Comparison of ENCODE assay signal across 9 cellular contexts in genomic region chr11:112279901-112280267, GRCh38. TPM values are rescaled to one million over a fixed set of nuclear protein-coding genes. Genes with fewer than 3 reads are reported as not detected.
DNase-seq lines count a peak whose midpoint lies in the region; ATAC-seq and TF ChIP-seq lines count a peak whose summit lies in the region.
"Had no signal": no experiment of that assay in that cellular context is flagged by ENCODE, and none has a peak within 500 bp of the region (broad histone marks: within the 10 kb centered on the region; RNA-seq: fewer than 3 reads in every experiment).

No MANE protein-coding gene starts in this region.

- 2% methylated on average over 15 of the region's 15 CpGs for WGBS in aorta, 2 donors

- no peaks in the 10 kb centered on the region for H3K36me3 Mint-ChIP-seq in activated naive CD8-positive, alpha-beta T cell treated with anti-CD3 and anti-CD28 coated beads for 36 hours

- no peaks in the 10 kb centered on the region for H3K9me2 ChIP-seq in SU-DHL-6 (replicated peaks; ENCODE audit: insufficient read depth, low read length)

- no peaks in the 10 kb centered on the region for H4K20me1 ChIP-seq in SU-DHL-6 (ENCODE audit: low read depth, low read length)

- DNase-seq in COR-L47 (lab: John Stamatoyannopoulos, UW) = peak; percentile 44
- DNase-seq in KG1 (lab: John Stamatoyannopoulos, UW) = peak; percentile 73
- peak; percentile 77 for DNase-seq in activated naive CD8-positive, alpha-beta T cell treated with anti-CD3 and anti-CD28 coated beads for 36 hours
- DNase-seq in left ventricle myocardium superior = peak; percentile 86
- DNase-seq in aorta = peak; percentile 83 to 93

- H3K27ac ChIP-seq in SU-DHL-6 (ENCODE audit: low read depth, low read length) = no peak overlapping the region; the same call in 1 of the 2 replicates
- H3K27ac ChIP-seq in rectal smooth muscle tissue (ENCODE audit: low read depth, low read length) = no peak overlapping the region
- H3K27ac ChIP-seq in aorta (ENCODE audit: low read depth in 1 of 2, low read length in 2 of 2) = no peak overlapping the region

- no peaks in the 10 kb centered on the region for H3K9me3 Mint-ChIP-seq in activated naive CD8-positive, alpha-beta T cell treated with anti-CD3 and anti-CD28 coated beads for 36 hours

- no peaks in the 10 kb centered on the region for H3K79me2 ChIP-seq in SU-DHL-6 (ENCODE audit: insufficient read depth, low read length)

- no peaks in the 10 kb centered on the region for H3K36me3 ChIP-seq in SU-DHL-6 (ENCODE audit: low read length)
- no peaks in the 10 kb centered on the region for H3K36me3 ChIP-seq in rectal smooth muscle tissue (ENCODE audit: control insufficient read depth, insufficient read depth, low read length)
- no peaks in the 10 kb centered on the region for H3K36me3 ChIP-seq in aorta (ENCODE audit: control insufficient read depth in 1 of 2, insufficient read depth in 2 of 2, low read length in 1 of 2)

- H3K4me3 ChIP-seq in SU-DHL-6 (ENCODE audit: insufficient read depth, low read length, poor library complexity, severe bottlenecking) (peak overlapping the region; percentile 47), rectal smooth muscle tissue (ENCODE audit: low read length) (peak overlapping the region; percentile 64), aorta (ENCODE audit: low read length in 2 of 2) (peak overlapping the region; percentile 48 to 66)

- H3K4me1 ChIP-seq in rectal smooth muscle tissue (ENCODE audit: control insufficient read depth, insufficient read depth, low read length) (no peaks in the 10 kb centered on the region), aorta (ENCODE audit: control insufficient read depth in 1 of 2, insufficient read depth in 2 of 2, low read length in 2 of 2) (no peaks in the 10 kb centered on the region)

- peak overlapping the region; percentile 100 for H2AFZ ChIP-seq in SU-DHL-6 (ENCODE audit: low read depth, low read length, severe bottlenecking)

- intact Hi-C loops in left ventricle myocardium superior (cut with micrococcal nuclease) (loop anchor here (5.0 to 10.0 kb wide), 3 partner anchors 58 to 275 kb away; no protein-coding TSS in a partner anchor), aorta (cut with DNase I) (loop anchor here (1.0 to 10.0 kb wide), 6 partner anchors 59 to 1007 kb away; no protein-coding TSS in a partner anchor)

- H3K4me2 ChIP-seq in SU-DHL-6 (ENCODE audit: low read depth, low read length, poor library complexity, severe bottlenecking) = peak overlapping the region; percentile 79

- peaks cover 7% of the 10 kb centered on the region for H3K4me1 Mint-ChIP-seq in activated naive CD8-positive, alpha-beta T cell treated with anti-CD3 and anti-CD28 coated beads for 36 hours

- H3K27ac Mint-ChIP-seq in activated naive CD8-positive, alpha-beta T cell treated with anti-CD3 and anti-CD28 coated beads for 36 hours = no peak overlapping the region

- no peaks in the 10 kb centered on the region for H3F3A ChIP-seq in SU-DHL-6 (ENCODE audit: insufficient read depth)

- peak overlapping the region; percentile 81 for H3K4me3 Mint-ChIP-seq in activated naive CD8-positive, alpha-beta T cell treated with anti-CD3 and anti-CD28 coated beads for 36 hours

- H3K27me3 ChIP-seq in SU-DHL-6 (ENCODE audit: low read length) (no peaks in the 10 kb centered on the region), rectal smooth muscle tissue (ENCODE audit: control insufficient read depth, insufficient read depth, low read length) (no peaks in the 10 kb centered on the region), aorta (ENCODE audit: control insufficient read depth in 1 of 2, insufficient read depth in 2 of 2, low read length in 1 of 2) (no peaks in the 10 kb centered on the region)

- H3K27me3 Mint-ChIP-seq in activated naive CD8-positive, alpha-beta T cell treated with anti-CD3 and anti-CD28 coated beads for 36 hours = no peaks in the 10 kb centered on the region

- TF ChIP-seq CTCF in SU-DHL-6 (IDR thresholded peaks at IDR 0.05; ENCODE audit: insufficient read depth, low read length, poor library complexity, severe bottlenecking) = peak; percentile 58

- peak overlapping the region; percentile 53 for H3K9ac ChIP-seq in SU-DHL-6 (ENCODE audit: low read length)
- no peak overlapping the region for H3K9ac ChIP-seq in rectal smooth muscle tissue (ENCODE audit: low read length)

- H3K9me3 ChIP-seq in SU-DHL-6 (ENCODE audit: insufficient read depth, low read length) (no peaks in the 10 kb centered on the region), aorta (ENCODE audit: control insufficient read depth, low read length) (no peaks in the 10 kb centered on the region)

- ATAC-seq in GM21423 (IDR thresholded peaks at IDR 0.05; ENCODE audit: unreplicated experiment) (peak; percentile 52), left ventricle myocardium superior (peak; percentile 85), aorta (ENCODE audit: low FRiP score) (peak; percentile 94)

RNA-seq across cellular contexts. Expression of gene PLET1, which starts 19.2 kb away (rescaled TPM):
- not detected for total RNA-seq in activated naive CD8-positive, alpha-beta T cell treated with anti-CD3 and anti-CD28 coated beads for 36 hours
- not detected for total RNA-seq in left ventricle myocardium superior
- total RNA-seq in aorta = not detected
- not detected for polyA plus RNA-seq in aorta
- total RNA-seq: frontal cortex had no signal

RNA-seq across cellular contexts. Expression of gene PTS, which starts 53.7 kb away (rescaled TPM):
- total RNA-seq in activated naive CD8-positive, alpha-beta T cell treated with anti-CD3 and anti-CD28 coated beads for 36 hours = 10 to 100 TPM; 28.9 to 31.0 TPM
- total RNA-seq in left ventricle myocardium superior (25.2 TPM), aorta (10 to 100 TPM; 36.5 to 48.3 TPM)
- 10 to 100 TPM; 42.0 to 61.2 TPM for polyA plus RNA-seq in aorta
